Comparison of ENCODE assay signal across 11 cellular contexts in genomic region chr6:136403166-136403980, GRCh38.
DNase-seq lines count a peak whose midpoint lies in the region; ATAC-seq and TF ChIP-seq lines count a peak whose summit lies in the region.
"Had no signal": no experiment of that assay in that cellular context is flagged by ENCODE, and none has a peak within 500 bp of the region (broad histone marks: within the 10 kb centered on the region; RNA-seq: fewer than 3 reads in every experiment).

No MANE protein-coding gene starts in this region.

- no peaks in the 10 kb centered on the region for H3K9me3 Mint-ChIP-seq in activated naive CD8-positive, alpha-beta T cell treated with anti-CD3 and anti-CD28 coated beads, Interleukin-2, amount 50 U/mL, for 24 hours
- H3K9me3 Mint-ChIP-seq in natural killer cell, result no peaks in the 10 kb centered on the region
- H3K9me3 Mint-ChIP-seq: activated naive CD8-positive, alpha-beta T cell treated with anti-CD3 and anti-CD28 coated beads for 36 hours had no signal

- H3K27ac ChIP-seq in effector memory CD4-positive, alpha-beta T cell (ENCODE audit: insufficient read depth, low read length, poor library complexity, severe bottlenecking), result no peak overlapping the region

- no peaks in the 10 kb centered on the region for H3K36me3 ChIP-seq in skeletal muscle satellite cell (ENCODE audit: insufficient read depth, low read length)
- H3K36me3 ChIP-seq in effector memory CD4-positive, alpha-beta T cell (ENCODE audit: control insufficient read depth, insufficient read depth, low read length), result no peaks in the 10 kb centered on the region

- H3K4me1 Mint-ChIP-seq in activated naive CD8-positive, alpha-beta T cell treated with anti-CD3 and anti-CD28 coated beads, Interleukin-2, amount 50 U/mL, for 24 hours, result no peaks in the 10 kb centered on the region
- no peaks in the 10 kb centered on the region for H3K4me1 Mint-ChIP-seq in natural killer cell
- H3K4me1 Mint-ChIP-seq: activated naive CD8-positive, alpha-beta T cell treated with anti-CD3 and anti-CD28 coated beads for 36 hours; immature natural killer cell had no signal

- H3K27ac Mint-ChIP-seq in activated naive CD8-positive, alpha-beta T cell treated with anti-CD3 and anti-CD28 coated beads, Interleukin-2, amount 50 U/mL, for 24 hours, result no peak overlapping the region
- no peak overlapping the region for H3K27ac Mint-ChIP-seq in natural killer cell
- H3K27ac Mint-ChIP-seq: activated naive CD8-positive, alpha-beta T cell treated with anti-CD3 and anti-CD28 coated beads for 36 hours; immature natural killer cell had no signal

- intact Hi-C loops in natural killer cell (cut with micrococcal nuclease), result no loop called here

- peak overlapping the region; percentile 44 for H3K4me3 ChIP-seq in skeletal muscle satellite cell (ENCODE audit: low read length)
- no peak overlapping the region for H3K4me3 ChIP-seq in effector memory CD4-positive, alpha-beta T cell (ENCODE audit: insufficient read depth, low read depth, low read length, poor library complexity, severe bottlenecking)

- peak; percentile 84 for DNase-seq in H4 (ENCODE audit: low spot score)
- peak; percentile 95 for DNase-seq in RKO (ENCODE audit: low spot score)
- DNase-seq in fibroblast of gingiva (ENCODE audit: low read depth), result peak; percentile 83
- no peak for DNase-seq in effector memory CD4-positive, alpha-beta T cell
- no peak for DNase-seq in activated naive CD8-positive, alpha-beta T cell treated with anti-CD3 and anti-CD28 coated beads, Interleukin-2, amount 50 U/mL, for 24 hours
- DNase-seq in natural killer cell, result no peak
- DNase-seq: activated naive CD8-positive, alpha-beta T cell treated with anti-CD3 and anti-CD28 coated beads for 36 hours; immature natural killer cell; stimulated activated CD4-positive, alpha-beta T cell treated with anti-CD3 and anti-CD28 coated beads, Interleukin-2, amount 100 ng/mL, for 48 hours had no signal

- H3K4me2 ChIP-seq in skeletal muscle satellite cell (ENCODE audit: low read length), result peak overlapping the region; percentile 76

- H3K9me3 ChIP-seq in skeletal muscle satellite cell (replicated peaks; ENCODE audit: low read length), result no peaks in the 10 kb centered on the region
- no peaks in the 10 kb centered on the region for H3K9me3 ChIP-seq in effector memory CD4-positive, alpha-beta T cell (ENCODE audit: control insufficient read depth, low read length)

- H3K36me3 Mint-ChIP-seq in activated naive CD8-positive, alpha-beta T cell treated with anti-CD3 and anti-CD28 coated beads, Interleukin-2, amount 50 U/mL, for 24 hours (ENCODE audit: low read depth), result no peaks in the 10 kb centered on the region
- H3K36me3 Mint-ChIP-seq in natural killer cell, result no peaks in the 10 kb centered on the region
- H3K36me3 Mint-ChIP-seq: activated naive CD8-positive, alpha-beta T cell treated with anti-CD3 and anti-CD28 coated beads for 36 hours; immature natural killer cell had no signal

- no peaks in the 10 kb centered on the region for H3K27me3 ChIP-seq in skeletal muscle satellite cell (ENCODE audit: control insufficient read depth, insufficient read depth, low read length)
- H3K27me3 ChIP-seq in effector memory CD4-positive, alpha-beta T cell (replicated peaks; ENCODE audit: control insufficient read depth, insufficient read depth, low read length, poor library complexity, severe bottlenecking), result no peaks in the 10 kb centered on the region

- peaks cover 37% of the 10 kb centered on the region for H3K4me1 ChIP-seq in skeletal muscle satellite cell (ENCODE audit: control insufficient read depth, insufficient read depth, low read length)
- H3K4me1 ChIP-seq in effector memory CD4-positive, alpha-beta T cell (ENCODE audit: control insufficient read depth, insufficient read depth, low read length, poor library complexity, severe bottlenecking), result no peaks in the 10 kb centered on the region

- peaks cover 11% of the 10 kb centered on the region for H3K27me3 Mint-ChIP-seq in activated naive CD8-positive, alpha-beta T cell treated with anti-CD3 and anti-CD28 coated beads, Interleukin-2, amount 50 U/mL, for 24 hours
- peaks cover 7 to 11% of the 10 kb centered on the region in 2 donors for H3K27me3 Mint-ChIP-seq in natural killer cell (ENCODE audit: low read depth in 2 of 2)

- H3K9ac ChIP-seq in skeletal muscle satellite cell (ENCODE audit: low read depth, low read length), result peak overlapping the region; percentile 75

- H3K4me3 Mint-ChIP-seq in activated naive CD8-positive, alpha-beta T cell treated with anti-CD3 and anti-CD28 coated beads, Interleukin-2, amount 50 U/mL, for 24 hours, result no peak overlapping the region
- no peak overlapping the region for H3K4me3 Mint-ChIP-seq in natural killer cell
- H3K4me3 Mint-ChIP-seq: activated naive CD8-positive, alpha-beta T cell treated with anti-CD3 and anti-CD28 coated beads for 36 hours; immature natural killer cell had no signal

- TF ChIP-seq CTCF in natural killer cell (IDR thresholded peaks at IDR 0.05), result no peak

- no peak for ATAC-seq in HG03025 (IDR thresholded peaks at IDR 0.05; ENCODE audit: low FRiP score, unreplicated experiment)
- ATAC-seq in activated naive CD8-positive, alpha-beta T cell treated with anti-CD3 and anti-CD28 coated beads, Interleukin-2, amount 50 U/mL, for 24 hours, result no peak
- ATAC-seq in natural killer cell, result no peak

Comparison
In these comparisons a context has a peak if more than half of its experiments do, and no peak if none do; other contexts are left out.
1. DNase-seq: peak in H4 (single experiment), RKO (single experiment) and fibroblast of gingiva (single experiment); none in effector memory CD4-positive, alpha-beta T cell (0 of 3), activated naive CD8-positive, alpha-beta T cell treated with anti-CD3 and anti-CD28 coated beads, Interleukin-2, amount 50 U/mL, for 24 hours (single experiment) and natural killer cell (single experiment).